ENCODE assay signal across 9 cellular contexts in the genomic region with DNA sequence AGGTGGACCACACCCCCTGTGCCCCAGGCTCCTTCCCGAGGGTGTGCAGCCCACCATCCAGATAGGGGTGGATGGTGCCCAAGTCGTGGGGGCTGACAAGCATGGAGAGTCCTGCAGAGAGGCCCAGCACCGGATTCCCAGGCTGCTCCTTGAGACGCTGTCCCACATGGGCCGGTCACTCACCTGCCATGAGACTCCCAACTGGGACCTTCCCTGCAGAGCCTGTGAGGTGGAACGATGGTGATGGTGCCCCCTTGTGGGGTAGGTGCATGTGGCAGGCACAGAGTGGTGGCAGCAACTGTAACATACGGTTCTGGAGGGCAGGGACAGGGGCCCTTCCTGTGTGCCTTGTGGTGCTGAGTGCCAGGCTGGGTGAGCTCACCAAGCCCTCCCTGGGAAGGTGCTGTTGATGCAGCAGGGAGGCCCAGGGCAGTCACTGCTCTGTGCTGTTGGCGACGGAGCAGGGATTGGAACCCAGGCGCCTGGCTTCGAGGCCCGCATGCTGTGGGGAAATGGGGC. TPM values are rescaled to one million over a fixed set of nuclear protein-coding genes. Genes with fewer than 3 reads are reported as not detected.
DNase-seq lines count a peak whose midpoint lies in the region; ATAC-seq and TF ChIP-seq lines count a peak whose summit lies in the region.
"Had no signal": no experiment of that assay in that cellular context is flagged by ENCODE, and none has a peak within 500 bp of the region (broad histone marks: within the 10 kb centered on the region; RNA-seq: fewer than 3 reads in every experiment).

No MANE protein-coding gene starts in this region.

- no peaks in the 10 kb centered on the region for H3K4me1 ChIP-seq in SJSA1 (replicated peaks)
- H3K4me1 ChIP-seq in right atrium auricular region: no peaks in the 10 kb centered on the region

- H3K27ac ChIP-seq in SJSA1 (no peak overlapping the region), right atrium auricular region (no peak overlapping the region)

- ATAC-seq in HG02571 (IDR thresholded peaks at IDR 0.05; ENCODE audit: unreplicated experiment): no peak
- ATAC-seq in GM18511 (IDR thresholded peaks at IDR 0.05; ENCODE audit: unreplicated experiment): no peak

- DNase-seq in EH (ENCODE audit: low read depth): peak; percentile 64
- DNase-seq in HPDE6-E6E7 (ENCODE audit: extremely low spot score): peak; percentile 33
- DNase-seq in SJSA1 (ENCODE audit: low read depth in 1 of 2, low spot score in 2 of 2): peak; percentile 31 to 64
- DNase-seq in activated naive CD4-positive, alpha-beta T cell treated with anti-CD3 and anti-CD28 coated beads, Interleukin-2, amount 10 ng/mL, durations not matched to agents 7 days and 5 days: peak; percentile 85
- no peak for DNase-seq in right atrium auricular region (ENCODE audit: low spot score)
- peak; percentile 82 for DNase-seq in stimulated activated CD4-positive, alpha-beta T cell treated with anti-CD3 and anti-CD28 coated beads, Interleukin-15, amount 100 ng/mL, for 24 hours

- no peaks in the 10 kb centered on the region for H3K36me3 Mint-ChIP-seq in activated naive CD4-positive, alpha-beta T cell treated with anti-CD3 and anti-CD28 coated beads, Interleukin-2, amount 10 ng/mL, durations not matched to agents 7 days and 5 days

- H3K27me3 ChIP-seq in SJSA1 (replicated peaks) (no peaks in the 10 kb centered on the region), right atrium auricular region (no peaks in the 10 kb centered on the region)

- H3K36me3 ChIP-seq in SJSA1 (no peaks in the 10 kb centered on the region; the same call in 1 of the 2 replicates), right atrium auricular region (no peaks in the 10 kb centered on the region)

- H3K4me1 Mint-ChIP-seq in activated naive CD4-positive, alpha-beta T cell treated with anti-CD3 and anti-CD28 coated beads, Interleukin-2, amount 10 ng/mL, durations not matched to agents 7 days and 5 days: peaks cover 20% of the 10 kb centered on the region

- H3K9me3 ChIP-seq in SJSA1 (replicated peaks): no peaks in the 10 kb centered on the region; the same call in 1 of the 2 replicates
- no peaks in the 10 kb centered on the region for H3K9me3 ChIP-seq in right atrium auricular region

- H3K4me3 Mint-ChIP-seq in activated naive CD4-positive, alpha-beta T cell treated with anti-CD3 and anti-CD28 coated beads, Interleukin-2, amount 10 ng/mL, durations not matched to agents 7 days and 5 days: no peak overlapping the region
- H3K4me3 Mint-ChIP-seq: dendritic cell treated with granulocyte-macrophage colony-stimulating factor and Interleukin-4, amounts not matched to agents 40 ng/mL and 50 ng/mL, for 4 days had no signal

- H3K9me3 Mint-ChIP-seq in activated naive CD4-positive, alpha-beta T cell treated with anti-CD3 and anti-CD28 coated beads, Interleukin-2, amount 10 ng/mL, durations not matched to agents 7 days and 5 days: no peaks in the 10 kb centered on the region
- H3K9me3 Mint-ChIP-seq: dendritic cell treated with granulocyte-macrophage colony-stimulating factor and Interleukin-4, amounts not matched to agents 40 ng/mL and 50 ng/mL, for 4 days had no signal

- H3K27ac Mint-ChIP-seq in activated naive CD4-positive, alpha-beta T cell treated with anti-CD3 and anti-CD28 coated beads, Interleukin-2, amount 10 ng/mL, durations not matched to agents 7 days and 5 days: no peak overlapping the region
- H3K27ac Mint-ChIP-seq: dendritic cell treated with granulocyte-macrophage colony-stimulating factor and Interleukin-4, amounts not matched to agents 40 ng/mL and 50 ng/mL, for 4 days had no signal

- H3K4me3 ChIP-seq in SJSA1: no peak overlapping the region
- H3K4me3 ChIP-seq in right atrium auricular region: no peak overlapping the region

- CTCF ChIA-PET in activated naive CD4-positive, alpha-beta T cell treated with anti-CD3 and anti-CD28 coated beads, Interleukin-2, amount 10 ng/mL, durations not matched to agents 7 days and 5 days (lab: Charles Lee): interaction anchor here (0.9 to 2.9 kb wide), 13 partner anchors 9 to 401 kb away, joined by 3 to 14 read pairs (median 4); a partner anchor contains a TSS

- H3K27me3 Mint-ChIP-seq in activated naive CD4-positive, alpha-beta T cell treated with anti-CD3 and anti-CD28 coated beads, Interleukin-2, amount 10 ng/mL, durations not matched to agents 7 days and 5 days: no peaks in the 10 kb centered on the region
- H3K27me3 Mint-ChIP-seq: dendritic cell treated with granulocyte-macrophage colony-stimulating factor and Interleukin-4, amounts not matched to agents 40 ng/mL and 50 ng/mL, for 4 days had no signal

- TF ChIP-seq CTCF in right atrium auricular region (IDR thresholded peaks at IDR 0.05): peak; percentile 67 to 70

RNA-seq across cellular contexts. Expression of a gene that starts 33.1 kb away (rescaled TPM):
- total RNA-seq in SJSA1 (2014; rRNA removed; shearing (Covaris generic)): 34.6 and 38.4 TPM in 2 replicates
- 10 to 100 TPM; 21.7 to 22.9 TPM for total RNA-seq in right atrium auricular region

RNA-seq across cellular contexts. Expression of a gene that starts 34.7 kb away (rescaled TPM):
- not detected in 2 replicates for total RNA-seq in SJSA1 (2014; rRNA removed; shearing (Covaris generic))
- under 1 TPM; 0.16 to 0.22 TPM for total RNA-seq in right atrium auricular region

RNA-seq across cellular contexts. Expression of a gene that starts 47.0 kb away (rescaled TPM):
- 42.0 and 46.9 TPM in 2 replicates for total RNA-seq in SJSA1 (2014; rRNA removed; shearing (Covaris generic))
- total RNA-seq in right atrium auricular region: 10 to 100 TPM; 11.3 to 20.0 TPM

RNA-seq across cellular contexts. Expression of a gene that starts 49.8 kb away (rescaled TPM):
- total RNA-seq in SJSA1 (2014; rRNA removed; shearing (Covaris generic)): not detected in 2 replicates
- total RNA-seq in right atrium auricular region: under 1 TPM in 1 of 2 donors, not detected in 1; 0.43 TPM

RNA-seq across cellular contexts. Expression of a gene that starts 52.0 kb away (rescaled TPM):
- total RNA-seq in SJSA1 (2014; rRNA removed; shearing (Covaris generic)): 13.3 and 19.9 TPM in 2 replicates
- total RNA-seq in right atrium auricular region: 10 to 100 TPM; 17.9 to 22.8 TPM
